Comparison of ENCODE assay signal across 2 cellular contexts in genomic region chr2:239516286-239516953, GRCh38.
TF ChIP-seq lines count a peak whose summit lies in the region.

No MANE protein-coding gene starts in this region.

TF ChIP-seq in HepG2, 621 proteins besides CTCF, POLR2A, EP300 and RAD21 (continued from another document):
- no peak for TF ChIP-seq SOX13 (IDR thresholded peaks at IDR 0.05)
- no peak for TF ChIP-seq SOX13 (CRISPR knock-in tag; conservative IDR thresholded peaks at IDR 0.05 in 1 of 2, IDR thresholded peaks at IDR 0.05 in 1 of 2)
- TF ChIP-seq ZNF260 (CRISPR knock-in tag; IDR thresholded peaks at IDR 0.05; ENCODE audit: borderline replicate concordance, low read depth), result no peak
- no peak for TF ChIP-seq ZNF256 (CRISPR knock-in tag; conservative IDR thresholded peaks at IDR 0.05)
- TF ChIP-seq FUBP1 (CRISPR knock-in tag; IDR thresholded peaks at IDR 0.05; ENCODE audit: borderline replicate concordance), result no peak
- TF ChIP-seq ZNF558 (CRISPR knock-in tag; IDR thresholded peaks at IDR 0.05; ENCODE audit: borderline replicate concordance), result no peak
- no peak for TF ChIP-seq ZNF430 (CRISPR knock-in tag; IDR thresholded peaks at IDR 0.05)
- 0 out of 2 replicates have a peak, but pooled peaks have one; percentile 78 for TF ChIP-seq FOXO4 (CRISPR knock-in tag; conservative IDR thresholded peaks at IDR 0.05)

TF ChIP-seq in H1, 55 proteins besides CTCF, POLR2A, EP300 and RAD21 (continued from another document):
- TF ChIP-seq E2F6 (IDR thresholded peaks at IDR 0.05) (no peak), NRF1 (IDR thresholded peaks at IDR 0.05; ENCODE audit: low read depth, low read length) (no peak), SIRT6 (IDR thresholded peaks at IDR 0.05; ENCODE audit: low read length) (no peak), CEBPB (IDR thresholded peaks at IDR 0.05; ENCODE audit: low read depth, low read length) (no peak), BCL11A (IDR thresholded peaks at IDR 0.05; ENCODE audit: low read depth in 2 of 2, low read length in 2 of 2) (no peak), TCF12 (IDR thresholded peaks at IDR 0.05; ENCODE audit: low read depth, low read length) (no peak), EZH2 (IDR thresholded peaks at IDR 0.05; ENCODE audit: low read depth, low read length, severe bottlenecking) (no peak), TEAD4 (IDR thresholded peaks at IDR 0.05; ENCODE audit: low read depth, low read length) (no peak), SP1 (IDR thresholded peaks at IDR 0.05; ENCODE audit: low read depth, low read length) (no peak), PHF8 (conservative IDR thresholded peaks at IDR 0.05; ENCODE audit: low read depth, low read length) (no peak), TAF1 (IDR thresholded peaks at IDR 0.05; ENCODE audit: low read depth, low read length) (no peak), GABPA (IDR thresholded peaks at IDR 0.05; ENCODE audit: borderline replicate concordance, insufficient read depth, low read length) (no peak), SUZ12 (IDR thresholded peaks at IDR 0.05; ENCODE audit: low read length) (no peak), JUND (IDR thresholded peaks at IDR 0.05; ENCODE audit: low read length) (no peak), ZNF274 (IDR thresholded peaks at IDR 0.05; ENCODE audit: borderline replicate concordance, extremely low read depth, low read length) (no peak), CTBP2 (IDR thresholded peaks at IDR 0.05; ENCODE audit: borderline replicate concordance, insufficient read depth, insufficient read length, low read length) (no peak), SIX5 (IDR thresholded peaks at IDR 0.05; ENCODE audit: low read depth, low read length) (no peak)
TF ChIP-seq in H1: peak in this region for 0.
